ENCODE assay signal across 8 cellular contexts in the genomic region with DNA sequence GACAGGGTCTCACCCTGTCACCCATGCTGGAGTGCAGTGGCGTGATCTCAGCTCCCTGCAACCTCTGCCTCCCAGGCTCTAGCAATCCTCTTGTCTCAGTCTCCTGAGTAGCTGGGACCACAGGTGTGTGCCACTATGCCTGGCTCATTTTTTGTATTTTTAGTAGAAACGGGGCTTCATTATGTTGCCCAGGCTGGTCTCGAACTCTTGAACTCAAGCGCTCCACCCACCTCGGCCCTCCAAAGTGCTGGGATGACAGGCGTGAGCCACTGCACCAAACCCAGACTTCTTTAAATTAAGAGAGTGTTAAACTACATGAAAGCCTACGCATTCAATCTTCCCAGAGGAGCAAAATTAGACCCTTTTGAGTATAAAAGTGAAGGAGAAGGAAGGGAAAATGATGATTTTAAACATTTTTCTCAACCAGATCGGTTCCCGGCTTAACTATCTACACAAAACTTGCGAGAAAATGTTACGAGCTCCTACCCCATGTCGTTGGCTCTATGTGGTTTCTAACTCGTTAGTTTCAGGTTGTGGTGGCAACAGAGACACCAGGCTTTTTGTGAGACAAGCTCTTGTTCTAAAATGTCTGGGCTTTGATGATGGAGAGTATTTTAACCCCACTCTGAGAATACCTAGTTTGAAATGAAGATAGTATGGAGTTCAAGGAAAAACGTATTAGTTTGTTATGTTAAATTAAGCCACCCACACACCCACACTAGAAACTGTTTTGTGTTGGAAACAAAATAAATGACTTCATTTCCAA. TPM values are rescaled to one million over a fixed set of nuclear protein-coding genes. Genes with fewer than 3 reads are reported as not detected.
DNase-seq lines count a peak whose midpoint lies in the region; TF ChIP-seq lines count a peak whose summit lies in the region.

No MANE protein-coding gene starts in this region.

- H3K27me3 ChIP-seq in DOHH2 (ENCODE audit: control insufficient read depth, low read length), result no peaks in the 10 kb centered on the region
- H3K27me3 ChIP-seq in spleen (replicated peaks in 1 of 7), result no peaks in the 10 kb centered on the region

- intact Hi-C loops in dendritic cell treated with granulocyte-macrophage colony-stimulating factor and Interleukin-4, amounts not matched to agents 40 ng/mL and 50 ng/mL, for 4 days (cut with micrococcal nuclease), result no loop called here
- intact Hi-C loops in spleen (cut with DNase I; ENCODE audit: low total_unique reads), result no loop called here

- H3K27ac Mint-ChIP-seq in dendritic cell treated with granulocyte-macrophage colony-stimulating factor and Interleukin-4, amounts not matched to agents 40 ng/mL and 50 ng/mL, for 4 days, result peak overlapping the region; percentile 99

- in situ Hi-C loops in G401 (cut with HindIII; ENCODE audit: low sequenced_read_pairs), result no loop called here

- H3K4me1 Mint-ChIP-seq in dendritic cell treated with granulocyte-macrophage colony-stimulating factor and Interleukin-4, amounts not matched to agents 40 ng/mL and 50 ng/mL, for 4 days (ENCODE audit: low read depth), result peaks cover 50% of the 10 kb centered on the region

- TF ChIP-seq CTCF in DOHH2 (IDR thresholded peaks at IDR 0.05; ENCODE audit: low read depth, low read length, poor library complexity, severe bottlenecking) (no peak), VCaP (conservative IDR thresholded peaks at IDR 0.05) (no peak), spleen (IDR thresholded peaks at IDR 0.05 in 8 of 11, conservative IDR thresholded peaks at IDR 0.05 in 3 of 11) (no peak)

- H3K4me1 ChIP-seq in DOHH2 (ENCODE audit: control insufficient read depth, low read length), result peaks cover 82% of the 10 kb centered on the region
- peaks cover 29 to 97% (median 74%) of the 10 kb centered on the region in 6 donors for H3K4me1 ChIP-seq in spleen

- 63 to 72% (median 69%) methylated on average over 14 of the region's 14 CpGs for WGBS in spleen, 5 donors

- H3K27ac ChIP-seq in DOHH2 (ENCODE audit: low read depth, low read length) (peak overlapping the region; percentile 84), VCaP (peak overlapping the region; percentile 85), spleen (peak overlapping the region; percentile 92 to 98 (median 96))

- H3K4me3 Mint-ChIP-seq in dendritic cell treated with granulocyte-macrophage colony-stimulating factor and Interleukin-4, amounts not matched to agents 40 ng/mL and 50 ng/mL, for 4 days, result no peak overlapping the region

- peaks cover 6% of the 10 kb centered on the region for H3K36me3 Mint-ChIP-seq in dendritic cell treated with granulocyte-macrophage colony-stimulating factor and Interleukin-4, amounts not matched to agents 40 ng/mL and 50 ng/mL, for 4 days (ENCODE audit: low read depth)

- TF ChIP-seq POLR2A in spleen (IDR thresholded peaks at IDR 0.05), result no peak

- no peaks in the 10 kb centered on the region for H3K36me3 ChIP-seq in DOHH2 (ENCODE audit: control insufficient read depth, low read length)
- H3K36me3 ChIP-seq in spleen, result no peaks in the 10 kb centered on the region

- H3K79me2 ChIP-seq in DOHH2 (ENCODE audit: control insufficient read depth, low read length), result peaks cover 90% of the 10 kb centered on the region

- H3K4me3 ChIP-seq in DOHH2 (ENCODE audit: low read length) (peak overlapping the region; percentile 64), spleen (peak overlapping the region in 1 of 8 donors; percentile 60)

- H3K4me2 ChIP-seq in DOHH2 (ENCODE audit: low read length), result peak overlapping the region; percentile 69

- H4K20me1 ChIP-seq in DOHH2 (ENCODE audit: control insufficient read depth, insufficient read depth, low read depth, low read length), result no peaks in the 10 kb centered on the region

- H3K9me2 ChIP-seq in DOHH2 (replicated peaks; ENCODE audit: control insufficient read depth, low read length), result no peaks in the 10 kb centered on the region

- H3F3A ChIP-seq in DOHH2 (ENCODE audit: control insufficient read depth, insufficient read depth), result peaks cover 33% of the 10 kb centered on the region

- H3K27me3 Mint-ChIP-seq in dendritic cell treated with granulocyte-macrophage colony-stimulating factor and Interleukin-4, amounts not matched to agents 40 ng/mL and 50 ng/mL, for 4 days, result no peaks in the 10 kb centered on the region

- DNase-seq in spleen (no peak), hepatic stellate cell (ENCODE audit: low spot score) (no peak), NCI-H1436 (lab: John Stamatoyannopoulos, UW) (no peak), G401 (ENCODE audit: low spot score) (no peak), germinal center (ENCODE audit: low spot score) (no peak)

- H3K9me3 ChIP-seq in DOHH2 (ENCODE audit: control insufficient read depth, insufficient read depth, low read length), result no peaks in the 10 kb centered on the region
- H3K9me3 ChIP-seq in spleen, result no peaks in the 10 kb centered on the region

- no peaks in the 10 kb centered on the region for H3K9me3 Mint-ChIP-seq in dendritic cell treated with granulocyte-macrophage colony-stimulating factor and Interleukin-4, amounts not matched to agents 40 ng/mL and 50 ng/mL, for 4 days

RNA-seq across cellular contexts. Expression of a gene that starts 26.3 kb away (rescaled TPM):
- total RNA-seq in spleen, result 100 to 1,000 TPM in 5 of 7 donors, 10 to 100 TPM in 2; 90.2 to 171 (median 103) TPM
- 10 to 100 TPM; 26.4 to 34.7 (median 26.4) TPM for polyA plus RNA-seq in spleen
- total RNA-seq in G401 (2014; rRNA removed; shearing (Covaris generic)), result 10.4 and 15.8 TPM in 2 replicates

RNA-seq across cellular contexts. Expression of a gene that starts 38.4 kb away (rescaled TPM):
- 100 to 1,000 TPM in 1 of 7 donors, 10 to 100 TPM in 6; 63.7 to 131 (median 76.5) TPM for total RNA-seq in spleen
- polyA plus RNA-seq in spleen, result 10 to 100 TPM; 22.7 to 42.3 (median 28.4) TPM
- total RNA-seq in G401 (2014; rRNA removed; shearing (Covaris generic)), result 0.18 and 0.31 TPM in 2 replicates

RNA-seq across cellular contexts. Expression of a gene that starts 55.6 kb away (rescaled TPM):
- total RNA-seq in spleen, result 100 to 1,000 TPM in 3 of 7 donors, 10 to 100 TPM in 4; 29.4 to 122 (median 58.0) TPM
- 10 to 100 TPM; 22.0 to 33.1 (median 26.1) TPM for polyA plus RNA-seq in spleen
- total RNA-seq in G401 (2014; rRNA removed; shearing (Covaris generic)), result 1.1 and 1.4 TPM in 2 replicates

Comparison
In these comparisons a context has a peak if more than half of its experiments do, and no peak if none do; other contexts are left out.
1. RNA of a gene that starts 38.4 kb away (total RNA-seq): 63.7 to 131 TPM in spleen; 0.18 to 0.31 TPM in G401; every median in the first group is over 10 times any median in the second.
2. RNA of a gene that starts 55.6 kb away (total RNA-seq): 29.4 to 122 TPM in spleen; 1.1 to 1.4 TPM in G401; every median in the first group is over 10 times any median in the second.
3. Peak in every context shown above with its lines, with median percentiles within 50 percentile points of each other: H3K27ac ChIP-seq.